10 cellular contexts compared by ENCODE assay signal in genomic region chr17:64635647-64636305, GRCh38. TPM values are rescaled to one million over a fixed set of nuclear protein-coding genes. Genes with fewer than 3 reads are reported as not detected.
DNase-seq lines count a peak whose midpoint lies in the region; ATAC-seq, FAIRE-seq and TF ChIP-seq lines count a peak whose summit lies in the region.
"Had no signal": no experiment of that assay in that cellular context is flagged by ENCODE, and none has a peak within 500 bp of the region (broad histone marks: within the 10 kb centered on the region; RNA-seq: fewer than 3 reads in every experiment).

No MANE protein-coding gene starts in this region.

- intact Hi-C loops in pancreas (cut with DNase I), result no loop called here

- TF ChIP-seq CTCF in pancreas (IDR thresholded peaks at IDR 0.05) (no peak), hepatocyte (IDR thresholded peaks at IDR 0.05; ENCODE audit: poor library complexity) (no peak)

- H3K27ac ChIP-seq in pancreas (no peak overlapping the region), hepatocyte (no peak overlapping the region)
- H3K27ac ChIP-seq: 22Rv1, parathyroid adenoma had no signal

- H3K79me2 ChIP-seq in hepatocyte, result peaks cover 97% of the 10 kb centered on the region

- 73 to 93% methylated on average over 1 of the region's 1 CpG for WGBS in pancreas, 2 donors
- WGBS in hepatocyte (ENCODE audit: low lambda C conversion rate, missing lambda C conversion rate), result 87% methylated on average over 1 of the region's 1 CpG

- H3K4me3 ChIP-seq in pancreas (no peak overlapping the region), hepatocyte (no peak overlapping the region)

- H3K36me3 ChIP-seq in pancreas, result no peaks in the 10 kb centered on the region
- no peaks in the 10 kb centered on the region for H3K36me3 ChIP-seq in hepatocyte (replicated peaks; ENCODE audit: insufficient read depth, low read depth)

- H3K4me1 ChIP-seq in pancreas, result peaks cover 0 to 15% (median 12%) of the 10 kb centered on the region in 3 donors
- H3K4me1 ChIP-seq in hepatocyte (ENCODE audit: insufficient read depth), result no peaks in the 10 kb centered on the region
- H3K4me1 ChIP-seq: parathyroid adenoma had no signal

- no peak overlapping the region for H2AFZ ChIP-seq in hepatocyte
- H2AFZ ChIP-seq: parathyroid adenoma had no signal

- H3K27me3 ChIP-seq in pancreas (no peaks in the 10 kb centered on the region), hepatocyte (no peaks in the 10 kb centered on the region)

- no peaks in the 10 kb centered on the region for H3K9me2 ChIP-seq in hepatocyte (replicated peaks; ENCODE audit: insufficient read depth)

- ATAC-seq in HG02852 (IDR thresholded peaks at IDR 0.05; ENCODE audit: unreplicated experiment), result peak; percentile 82
- peak; percentile 86 for ATAC-seq in SK-N-SH treated with all-trans-retinoic acid at 6 μM for 48 hours
- no peak for ATAC-seq in pancreas

- peak; percentile 11 for DNase-seq in DMS 273 (lab: John Stamatoyannopoulos, UW; ENCODE audit: unreplicated experiment)
- no peak for DNase-seq in DMS 273 treated with DMSO at 0.1 percent for 48 hours (lab: John Stamatoyannopoulos, UW)
- peak; percentile 44 for DNase-seq in myocyte (ENCODE audit: low read depth)
- no peak for DNase-seq in pancreas
- no peak for DNase-seq in NCI-H2107 treated with DMSO at 0.1 percent for 48 hours (lab: John Stamatoyannopoulos, UW; ENCODE audit: unreplicated experiment)
- DNase-seq in hepatocyte (ENCODE audit: low spot score), result no peak

- FAIRE-seq in pancreas (lab: Jason Lieb, UNC), result no peak

- no peak overlapping the region for H3K4me2 ChIP-seq in hepatocyte

- H3K9me3 ChIP-seq in pancreas (no peaks in the 10 kb centered on the region), hepatocyte (ENCODE audit: low read depth) (no peaks in the 10 kb centered on the region)

- peaks cover 26% of the 10 kb centered on the region for H4K20me1 ChIP-seq in hepatocyte (ENCODE audit: insufficient read depth, poor library complexity, severe bottlenecking)

TF ChIP-seq in SK-N-SH treated with all-trans-retinoic acid at 6 μM for 48 hours, 23 proteins besides CTCF, POLR2A, EP300 and RAD21:
- TF ChIP-seq ZNF8 (CRISPR knock-in tag; IDR thresholded peaks at IDR 0.05) (peak; percentile 92), PPARA (CRISPR knock-in tag; IDR thresholded peaks at IDR 0.05; ENCODE audit: borderline replicate concordance) (no peak), ISL1 (CRISPR knock-in tag; IDR thresholded peaks at IDR 0.05) (peak; percentile 55), BACH2 (CRISPR knock-in tag; IDR thresholded peaks at IDR 0.05; ENCODE audit: borderline replicate concordance) (peak; percentile 46; the same call in 1 of the 2 replicates)

RNA-seq across cellular contexts. Expression of gene SMURF2, which starts 26.3 kb away (rescaled TPM):
- total RNA-seq in myocyte (36.2 and 45.2 TPM in 2 replicates), pancreas (10 to 100 TPM in 2 of 6 donors, 1 to 10 TPM in 4; 6.6 to 17.1 (median 8.5) TPM), hepatocyte (26.0 and 31.3 TPM in 2 replicates)
- polyA plus RNA-seq in myocyte (2012), result 32.9 TPM
- polyA plus RNA-seq in pancreas (1 to 10 TPM; 3.0 to 6.0 TPM), hepatocyte (14.3 and 17.1 TPM in 2 replicates)

Comparison
In these comparisons a context has a peak if more than half of its experiments do, and no peak if none do; other contexts are left out.
1. DNase-seq: peak in DMS 273 (single experiment) and myocyte (single experiment); none in DMS 273 treated with DMSO at 0.1 percent for 48 hours (single experiment), pancreas (0 of 6), NCI-H2107 treated with DMSO at 0.1 percent for 48 hours (single experiment) and hepatocyte (single experiment).
2. ATAC-seq: peak in HG02852 (single experiment) and SK-N-SH treated with all-trans-retinoic acid at 6 μM for 48 hours (single experiment); none in pancreas (0 of 4).